ENCODE assay signal across 1 cellular context in the genomic region with DNA sequence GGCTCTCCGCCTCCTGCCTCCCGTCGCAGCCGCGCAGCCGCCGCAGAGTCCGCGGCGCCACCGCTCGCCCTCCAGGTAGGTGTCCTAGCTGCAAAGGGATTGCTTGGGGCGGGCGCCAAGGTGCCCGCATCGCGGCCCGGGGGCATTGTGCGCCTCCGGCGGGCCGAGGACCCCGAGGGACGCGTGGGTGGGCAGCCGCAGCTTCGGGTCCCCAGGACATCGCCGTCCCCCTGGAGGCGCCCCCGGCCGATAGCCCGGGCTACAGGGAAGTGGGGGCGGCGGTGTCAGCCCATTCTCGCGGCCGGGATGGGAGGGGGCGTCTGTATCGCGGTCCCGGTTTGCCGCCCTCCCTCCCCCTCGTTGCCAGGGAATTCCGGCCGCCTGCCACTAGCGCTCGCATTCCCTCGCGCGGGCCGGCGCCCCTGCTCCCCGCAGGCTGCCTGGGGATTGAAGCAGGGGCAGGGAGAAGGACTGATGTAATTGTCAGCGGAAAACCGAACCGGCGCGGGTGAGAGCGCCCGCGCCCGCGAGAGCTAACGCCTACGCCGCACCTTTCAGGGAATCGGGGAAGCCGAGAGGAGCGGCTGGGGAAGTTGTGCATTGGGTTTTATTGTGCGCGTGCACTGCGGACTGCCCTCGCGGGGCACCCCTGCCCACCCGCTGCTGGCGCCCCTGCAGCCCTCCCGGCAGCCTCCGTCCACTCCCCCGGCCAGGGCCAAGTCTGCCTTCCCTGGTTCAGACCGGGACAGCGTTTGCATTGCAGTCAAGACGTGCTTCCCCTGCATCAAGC.
TF ChIP-seq lines count a peak whose summit lies in the region.

No MANE protein-coding gene starts in this region.

TF ChIP-seq in HEK293, 187 proteins besides CTCF, POLR2A, EP300 and RAD21 (continued from another document):
- TF ChIP-seq ZNF18 (tag by site-specific recombination; IDR thresholded peaks at IDR 0.05) (no peak), ZNF292 (tag by site-specific recombination; IDR thresholded peaks at IDR 0.05; ENCODE audit: borderline replicate concordance, low read depth) (no peak)
